In the genomic region with DNA sequence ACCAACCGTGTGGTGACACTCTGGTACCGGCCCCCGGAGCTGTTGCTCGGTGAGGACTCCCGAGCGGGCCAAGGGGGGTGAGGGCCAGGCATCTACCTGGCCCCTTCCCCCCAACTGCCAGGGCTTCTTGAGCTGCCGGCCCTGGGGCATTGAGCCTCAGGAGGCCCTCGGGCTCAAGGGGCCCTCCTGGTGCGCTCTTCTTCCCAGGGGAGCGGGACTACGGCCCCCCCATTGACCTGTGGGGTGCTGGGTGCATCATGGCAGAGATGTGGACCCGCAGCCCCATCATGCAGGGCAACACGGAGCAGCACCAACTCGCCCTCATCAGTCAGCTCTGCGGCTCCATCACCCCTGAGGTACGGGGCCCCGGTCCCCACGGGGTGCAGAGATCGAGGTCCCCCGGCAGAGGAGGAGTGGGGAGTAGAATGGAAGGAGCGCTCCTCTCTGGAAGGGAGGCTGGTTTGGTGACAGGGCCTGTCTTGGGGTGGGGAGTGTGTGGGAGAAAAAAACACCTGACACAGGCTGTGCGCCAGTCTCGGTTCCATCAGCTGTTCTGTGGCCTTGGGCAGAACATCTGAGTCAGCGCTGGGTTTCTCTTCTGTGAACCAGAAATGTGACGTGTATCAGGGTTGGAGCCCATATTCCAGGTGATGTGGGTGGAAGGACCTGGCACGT, we compare ENCODE assay signal across 1 cellular context.
TF ChIP-seq lines count a peak whose summit lies in the region.

No MANE protein-coding gene starts in this region.

TF ChIP-seq in HepG2, 621 proteins besides CTCF, POLR2A, EP300 and RAD21:
- TF ChIP-seq ZNF652 (CRISPR knock-in tag; IDR thresholded peaks at IDR 0.05; ENCODE audit: borderline replicate concordance, low read depth) (no peak), ZNF335 (CRISPR knock-in tag; IDR thresholded peaks at IDR 0.05) (no peak), SMARCE1 (IDR thresholded peaks at IDR 0.05; ENCODE audit: borderline replicate concordance) (no peak), ZNF234 (CRISPR knock-in tag; conservative IDR thresholded peaks at IDR 0.05) (no peak), POLR2G (IDR thresholded peaks at IDR 0.05; ENCODE audit: low read depth, low read length) (no peak), ZBTB42 (CRISPR knock-in tag; IDR thresholded peaks at IDR 0.05) (no peak), AGO2 (optimal IDR thresholded peaks at IDR 0.05; ENCODE audit: low read depth, low read length) (peak; percentile 21), TOPORS (CRISPR knock-in tag; IDR thresholded peaks at IDR 0.05) (no peak), THYN1 (CRISPR knock-in tag; IDR thresholded peaks at IDR 0.05; ENCODE audit: borderline replicate concordance, low read depth) (no peak), ZNF781 (CRISPR knock-in tag; IDR thresholded peaks at IDR 0.05; ENCODE audit: borderline replicate concordance, not compliant biosample characterization) (no peak), REXO4 (CRISPR knock-in tag; IDR thresholded peaks at IDR 0.05; ENCODE audit: borderline replicate concordance) (no peak), RBFOX2 (IDR thresholded peaks at IDR 0.05; ENCODE audit: low read depth, low read length) (peak; percentile 69), ZNF329 (CRISPR knock-in tag; IDR thresholded peaks at IDR 0.05; ENCODE audit: low read depth) (no peak), ZNF572 (CRISPR knock-in tag; IDR thresholded peaks at IDR 0.05) (no peak)
- TF ChIP-seq, protein P1, sequence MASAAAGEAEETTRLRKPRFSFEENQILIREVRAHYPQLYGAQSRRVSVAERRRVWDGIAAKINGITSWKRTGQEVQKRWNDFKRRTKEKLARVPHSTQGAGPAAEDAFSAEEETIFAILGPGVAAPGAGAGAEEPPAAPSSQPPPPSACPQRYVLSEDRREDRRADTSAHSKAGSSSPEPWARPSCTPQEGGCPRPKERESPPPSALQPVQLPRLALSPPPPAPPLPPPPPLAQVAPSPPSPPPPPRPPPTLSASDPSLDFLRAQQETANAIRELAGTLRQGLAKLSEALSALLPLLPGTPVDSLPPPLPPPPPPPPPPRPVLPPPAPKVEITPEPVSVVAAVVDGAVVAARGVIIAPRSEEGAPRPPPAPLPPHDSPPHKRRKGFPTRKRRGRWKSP (CRISPR knock-in tag; IDR thresholded peaks at IDR 0.05): no peak
